ENCODE assay signal across 10 cellular contexts in the genomic region with DNA sequence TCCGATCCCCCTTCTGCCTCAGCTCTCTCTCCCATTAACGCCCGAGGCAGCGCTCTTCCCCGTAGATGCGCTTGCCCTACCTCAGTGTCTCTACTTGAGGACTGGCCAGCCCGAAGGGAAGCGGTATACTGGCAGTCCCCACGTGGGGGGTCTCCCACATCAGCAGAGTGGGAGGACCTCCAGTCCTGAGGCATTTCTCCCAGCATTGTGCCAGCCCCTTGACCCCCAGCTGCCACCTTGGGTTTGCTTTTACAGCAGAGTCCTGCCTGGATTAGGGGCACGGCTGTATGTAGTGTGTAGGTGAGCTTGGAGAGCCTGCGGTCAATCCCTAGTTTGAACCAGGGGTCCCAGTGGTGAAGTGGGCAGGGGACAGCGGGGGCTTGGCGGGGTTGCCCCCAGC. TPM values are rescaled to one million over a fixed set of nuclear protein-coding genes. Genes with fewer than 3 reads are reported as not detected.
DNase-seq lines count a peak whose midpoint lies in the region; ATAC-seq and TF ChIP-seq lines count a peak whose summit lies in the region.
"Had no signal": no experiment of that assay in that cellular context is flagged by ENCODE, and none has a peak within 500 bp of the region (broad histone marks: within the 10 kb centered on the region; RNA-seq: fewer than 3 reads in every experiment).

No MANE protein-coding gene starts in this region.

- peak overlapping the region; percentile 45 for H3K27ac Mint-ChIP-seq in T-helper 1 cell treated with Interleukin-12 subunit alpha and Interleukin-12 subunit beta and Interleukin-4 antibody, amounts not matched to agents 30 μg/mL and 1 μg/mL, for 36 hours
- H3K27ac Mint-ChIP-seq in activated naive CD8-positive, alpha-beta T cell treated with anti-CD3 and anti-CD28 coated beads, Interleukin-2, amount 50 U/mL, for 24 hours, result no peak overlapping the region

- peak overlapping the region; percentile 73 for H3K4me3 Mint-ChIP-seq in T-helper 1 cell treated with Interleukin-12 subunit alpha and Interleukin-12 subunit beta and Interleukin-4 antibody, amounts not matched to agents 30 μg/mL and 1 μg/mL, for 36 hours
- peak overlapping the region; percentile 69 for H3K4me3 Mint-ChIP-seq in activated naive CD8-positive, alpha-beta T cell treated with anti-CD3 and anti-CD28 coated beads, Interleukin-2, amount 50 U/mL, for 24 hours

- no peaks in the 10 kb centered on the region for H3K9me3 Mint-ChIP-seq in T-helper 1 cell treated with Interleukin-12 subunit alpha and Interleukin-12 subunit beta and Interleukin-4 antibody, amounts not matched to agents 30 μg/mL and 1 μg/mL, for 36 hours
- no peaks in the 10 kb centered on the region for H3K9me3 Mint-ChIP-seq in activated naive CD8-positive, alpha-beta T cell treated with anti-CD3 and anti-CD28 coated beads, Interleukin-2, amount 50 U/mL, for 24 hours

- no peak for TF ChIP-seq EP300 in suprapubic skin (IDR thresholded peaks at IDR 0.05)

- H3K27ac ChIP-seq in suprapubic skin, result peak overlapping the region; percentile 90

- TF ChIP-seq POLR2A in suprapubic skin (IDR thresholded peaks at IDR 0.05), result no peak

- H3K36me3 Mint-ChIP-seq in T-helper 1 cell treated with Interleukin-12 subunit alpha and Interleukin-12 subunit beta and Interleukin-4 antibody, amounts not matched to agents 30 μg/mL and 1 μg/mL, for 36 hours (ENCODE audit: low read depth), result peaks cover 2% of the 10 kb centered on the region
- H3K36me3 Mint-ChIP-seq in activated naive CD8-positive, alpha-beta T cell treated with anti-CD3 and anti-CD28 coated beads, Interleukin-2, amount 50 U/mL, for 24 hours (ENCODE audit: low read depth), result no peaks in the 10 kb centered on the region

- no peak for DNase-seq in T-helper 1 cell
- no peak for DNase-seq in activated naive CD8-positive, alpha-beta T cell treated with anti-CD3 and anti-CD28 coated beads, Interleukin-2, amount 50 U/mL, for 24 hours
- peak; percentile 25 for DNase-seq in kidney glomerular epithelial cell (lab: John Stamatoyannopoulos, UW)
- DNase-seq in suprapubic skin (ENCODE audit: low spot score in 2 of 2), result no peak
- DNase-seq in mesenteric fat pad (ENCODE audit: low spot score), result no peak
- DNase-seq: C1 segment of cervical spinal cord had no signal

- H3K4me1 ChIP-seq in suprapubic skin, result peaks cover 87% of the 10 kb centered on the region

- peaks cover 7% of the 10 kb centered on the region for H3K27me3 ChIP-seq in suprapubic skin

- H3K27me3 Mint-ChIP-seq in T-helper 1 cell treated with Interleukin-12 subunit alpha and Interleukin-12 subunit beta and Interleukin-4 antibody, amounts not matched to agents 30 μg/mL and 1 μg/mL, for 36 hours (ENCODE audit: low read depth), result peaks cover 47% of the 10 kb centered on the region
- peaks cover 35% of the 10 kb centered on the region for H3K27me3 Mint-ChIP-seq in activated naive CD8-positive, alpha-beta T cell treated with anti-CD3 and anti-CD28 coated beads, Interleukin-2, amount 50 U/mL, for 24 hours

- peaks cover 8% of the 10 kb centered on the region for H3K4me1 Mint-ChIP-seq in T-helper 1 cell treated with Interleukin-12 subunit alpha and Interleukin-12 subunit beta and Interleukin-4 antibody, amounts not matched to agents 30 μg/mL and 1 μg/mL, for 36 hours (ENCODE audit: low read depth)
- peaks cover 10% of the 10 kb centered on the region for H3K4me1 Mint-ChIP-seq in activated naive CD8-positive, alpha-beta T cell treated with anti-CD3 and anti-CD28 coated beads, Interleukin-2, amount 50 U/mL, for 24 hours

- ATAC-seq in activated naive CD8-positive, alpha-beta T cell treated with anti-CD3 and anti-CD28 coated beads, Interleukin-2, amount 50 U/mL, for 24 hours, result no peak
- ATAC-seq in HG02884 (IDR thresholded peaks at IDR 0.05; ENCODE audit: unreplicated experiment), result no peak
- no peak for ATAC-seq in HG02678 (IDR thresholded peaks at IDR 0.05; ENCODE audit: unreplicated experiment)

- peak overlapping the region; percentile 64 for H3K4me3 ChIP-seq in suprapubic skin

- WGBS in suprapubic skin, result 12% methylated on average over 13 of the region's 13 CpGs

- no peaks in the 10 kb centered on the region for H3K9me3 ChIP-seq in suprapubic skin

- TF ChIP-seq CTCF in suprapubic skin (IDR thresholded peaks at IDR 0.05), result no peak

- H3K36me3 ChIP-seq in suprapubic skin, result no peaks in the 10 kb centered on the region

RNA-seq across cellular contexts. Expression of a gene that starts 0.8 kb away (rescaled TPM):
- total RNA-seq in suprapubic skin (100 to 1,000 TPM; 123 to 188 (median 130) TPM), mesenteric fat pad (51.5 TPM)

RNA-seq across cellular contexts. Expression of a gene that starts 35.5 kb away (rescaled TPM):
- under 1 TPM in 1 of 4 donors, not detected in 3; 0.64 TPM for total RNA-seq in suprapubic skin
- total RNA-seq in mesenteric fat pad, result not detected
- total RNA-seq: left colon had no signal

RNA-seq across cellular contexts. Expression of a gene that starts 49.2 kb away (rescaled TPM):
- total RNA-seq in suprapubic skin (1 to 10 TPM in 2 of 4 donors, under 1 TPM in 2; 0.25 to 2.2 (median 1.00) TPM), mesenteric fat pad (0.39 TPM)
- total RNA-seq: left colon had no signal
